Comparison of ENCODE assay signal across 8 cellular contexts in the genomic region with DNA sequence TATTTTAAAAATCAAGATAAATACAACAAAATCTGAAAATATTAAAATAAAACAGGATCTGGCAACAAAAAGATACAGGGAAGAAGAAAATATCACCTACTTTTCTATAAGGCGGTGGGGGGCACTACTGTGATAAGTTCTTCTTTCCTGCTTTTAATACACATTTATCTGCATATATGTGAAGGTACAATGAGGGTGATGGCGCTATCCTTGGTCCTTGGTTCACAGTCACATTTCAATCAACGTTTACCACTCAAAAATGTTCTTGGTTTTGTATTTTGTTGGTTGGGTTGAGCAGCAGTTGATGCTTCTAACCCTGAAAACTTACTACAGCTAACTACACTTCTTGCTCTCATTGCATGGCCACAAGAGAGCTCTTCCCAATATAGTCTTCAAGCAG.
"Had no signal": no experiment of that assay in that cellular context is flagged by ENCODE, and none has a peak within 500 bp of the region (broad histone marks: within the 10 kb centered on the region; RNA-seq: fewer than 3 reads in every experiment).

No MANE protein-coding gene starts in this region.

- H3K4me1 ChIP-seq: HAP-1 had no signal

- H3K4me3 Mint-ChIP-seq: IgD-negative memory B cell had no signal

- H3K9me3 ChIP-seq: HAP-1 had no signal

- H3K36me3 ChIP-seq: HAP-1 had no signal

- H3K9ac ChIP-seq: GM23248 had no signal

- H3K36me3 Mint-ChIP-seq: IgD-negative memory B cell had no signal

- H3K27ac ChIP-seq: GM23248 had no signal

- DNase-seq: GM23248, GOT3, H7, KG1 had no signal

- ATAC-seq: HCT116, K562 had no signal

- H3K27ac Mint-ChIP-seq: IgD-negative memory B cell had no signal

- H2AFZ ChIP-seq: GM23248 had no signal

- H3K4me3 ChIP-seq: GM23248, HAP-1, K562 had no signal

- H3K4me1 Mint-ChIP-seq: IgD-negative memory B cell had no signal
